19 cellular contexts compared by ENCODE assay signal in the genomic region with DNA sequence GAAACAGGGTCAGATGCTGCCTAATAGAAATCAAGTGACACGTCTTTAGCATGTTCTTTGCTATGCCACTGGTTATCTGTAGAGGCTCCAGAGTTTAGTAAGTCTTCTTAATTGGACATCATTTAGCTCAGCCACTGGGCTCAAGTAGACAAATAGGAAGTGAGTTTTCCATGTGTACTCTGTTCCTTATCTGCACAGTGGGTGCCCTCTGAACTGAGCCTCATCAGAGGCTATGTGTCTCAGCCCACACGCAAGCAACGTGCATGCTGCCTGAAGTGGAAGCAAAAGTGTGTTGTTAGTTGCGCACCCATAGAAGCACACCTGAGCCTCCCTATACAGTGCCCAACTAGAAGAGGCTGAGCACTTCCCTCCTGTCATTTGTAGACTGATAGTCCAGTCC.
A peak's percentile ranks its signal among the peaks of the same experiment; 100 is the strongest.
DNase-seq lines count a peak whose midpoint lies in the region; ATAC-seq, FAIRE-seq and TF ChIP-seq lines count a peak whose summit lies in the region.
"Had no signal": no experiment of that assay in that cellular context is flagged by ENCODE, and none has a peak within 500 bp of the region (broad histone marks: within the 10 kb centered on the region; RNA-seq: fewer than 3 reads in every experiment).

No MANE protein-coding gene starts in this region.

- no peaks in the 10 kb centered on the region for H3K9me2 ChIP-seq in hepatocyte (replicated peaks; ENCODE audit: insufficient read depth)

- H3K36me3 Mint-ChIP-seq in nephron (ENCODE audit: low read depth): no peaks in the 10 kb centered on the region
- no peaks in the 10 kb centered on the region for H3K36me3 Mint-ChIP-seq in stimulated activated effector memory CD8-positive, alpha-beta T cell treated with anti-CD3 and anti-CD28 coated beads, Interleukin-12 subunit alpha, Interleukin-12 subunit beta, amount 100 ng/mL, for 72 hours

- H3K36me3 ChIP-seq in liver (ENCODE audit: control insufficient read depth in 4 of 4, insufficient read depth in 3 of 4, low read depth in 1 of 4, low read length in 3 of 4) (no peaks in the 10 kb centered on the region), HepG2 (replicated peaks in 1 of 2; ENCODE audit: control insufficient read depth in 1 of 2, insufficient read depth in 2 of 2, low read length in 2 of 2) (no peaks in the 10 kb centered on the region), hepatocyte (replicated peaks; ENCODE audit: insufficient read depth, low read depth) (no peaks in the 10 kb centered on the region), kidney (ENCODE audit: control insufficient read depth in 1 of 2, insufficient read depth in 2 of 2, low read length in 2 of 2) (no peaks in the 10 kb centered on the region)
- H3K36me3 ChIP-seq: HAP-1 had no signal

- CTCF ChIA-PET in HepG2 (lab: Yijun Ruan, JAX; ENCODE audit: low intra/inter-chr PET ratio, low total read pairs): no interaction called here

- H3K27ac ChIP-seq in liver (ENCODE audit: low read depth in 1 of 2, low read length in 2 of 2) (no peak overlapping the region), HepG2 (ENCODE audit: extremely low read length, insufficient read depth, low read length) (no peak overlapping the region), hepatocyte (peak overlapping the region; percentile 83), kidney (ENCODE audit: low read depth in 2 of 2, low read length in 2 of 2) (no peak overlapping the region)
- H3K27ac ChIP-seq: 22Rv1, A549, C4-2B, GM23248 had no signal

- no peak overlapping the region for H2AFZ ChIP-seq in HepG2 (ENCODE audit: low read length)
- H2AFZ ChIP-seq in hepatocyte: no peak overlapping the region
- H2AFZ ChIP-seq: GM23248 had no signal

- H3K27me3 Mint-ChIP-seq in nephron (ENCODE audit: low read depth): no peaks in the 10 kb centered on the region
- H3K27me3 Mint-ChIP-seq: CD4-positive, alpha-beta T cell had no signal

- H3K4me3 ChIP-seq in liver (ENCODE audit: low read depth in 1 of 3, low read length in 3 of 3) (no peak overlapping the region), HepG2 (replicated peaks in 1 of 3; ENCODE audit: insufficient read depth in 1 of 3, low read depth in 2 of 3, low read length in 3 of 3) (no peak overlapping the region), hepatocyte (no peak overlapping the region), kidney (ENCODE audit: low read length in 2 of 2) (no peak overlapping the region)
- H3K4me3 ChIP-seq: A549, GM23248, HAP-1 had no signal

- H3K9me3 ChIP-seq in liver (ENCODE audit: control insufficient read depth in 4 of 4, low read length in 3 of 4) (no peaks in the 10 kb centered on the region), HepG2 (ENCODE audit: low read length) (no peaks in the 10 kb centered on the region), hepatocyte (ENCODE audit: low read depth) (no peaks in the 10 kb centered on the region), kidney (ENCODE audit: control insufficient read depth in 1 of 2, low read length in 2 of 2) (no peaks in the 10 kb centered on the region)
- H3K9me3 ChIP-seq: A549, Caco-2, HAP-1 had no signal

- ATAC-seq in HepG2: no peak
- ATAC-seq in stimulated activated effector memory CD8-positive, alpha-beta T cell treated with anti-CD3 and anti-CD28 coated beads, Interleukin-12 subunit alpha, Interleukin-12 subunit beta, amount 100 ng/mL, for 72 hours: peak; percentile 13
- ATAC-seq: A549 had no signal

- no peaks in the 10 kb centered on the region for H3K9me3 Mint-ChIP-seq in nephron
- peaks cover 8% of the 10 kb centered on the region for H3K9me3 Mint-ChIP-seq in stimulated activated effector memory CD8-positive, alpha-beta T cell treated with anti-CD3 and anti-CD28 coated beads, Interleukin-12 subunit alpha, Interleukin-12 subunit beta, amount 100 ng/mL, for 72 hours
- H3K9me3 Mint-ChIP-seq: CD4-positive, alpha-beta T cell had no signal

- H3K4me1 ChIP-seq in liver (ENCODE audit: control insufficient read depth in 4 of 4, insufficient read depth in 4 of 4, low read length in 3 of 4): peaks cover 3 to 30% (median 14%) of the 10 kb centered on the region in 4 donors
- H3K4me1 ChIP-seq in HepG2 (ENCODE audit: insufficient read depth, low read length): no peaks in the 10 kb centered on the region
- no peaks in the 10 kb centered on the region for H3K4me1 ChIP-seq in hepatocyte (ENCODE audit: insufficient read depth)
- peaks cover 0 to 4% of the 10 kb centered on the region in 2 donors for H3K4me1 ChIP-seq in kidney (ENCODE audit: control insufficient read depth in 1 of 2, insufficient read depth in 1 of 2, low read depth in 1 of 2, low read length in 2 of 2)
- H3K4me1 ChIP-seq: A549, HAP-1 had no signal

- in situ Hi-C loops in HepG2 (cut with HindIII; ENCODE audit: extremely low pct_ligation_motif_present, low pct_unique_long_range_greater_than_20kb): no loop called here

- no peaks in the 10 kb centered on the region for H4K20me1 ChIP-seq in HepG2 (ENCODE audit: insufficient read depth, low read length)
- H4K20me1 ChIP-seq in hepatocyte (ENCODE audit: insufficient read depth, poor library complexity, severe bottlenecking): no peaks in the 10 kb centered on the region

- DNase-seq in HepG2 (ENCODE audit: low spot score): no peak
- DNase-seq in hepatocyte (ENCODE audit: low spot score): peak; percentile 55
- no peak for DNase-seq in stimulated activated effector memory CD8-positive, alpha-beta T cell treated with anti-CD3 and anti-CD28 coated beads, Interleukin-12 subunit alpha, Interleukin-12 subunit beta, amount 100 ng/mL, for 72 hours (ENCODE audit: low spot score in 2 of 2)
- DNase-seq in putamen (ENCODE audit: low spot score): no peak
- no peak for DNase-seq in kidney
- DNase-seq in SW480 (ENCODE audit: low spot score): no peak
- DNase-seq: AML-193; Caco-2; CD4-positive, alpha-beta T cell; GM23248 had no signal

- TF ChIP-seq CTCF in liver (IDR thresholded peaks at IDR 0.05; ENCODE audit: low read depth, low read length, missing input control): no peak
- TF ChIP-seq CTCF in HepG2 (CRISPR knock-in tag; IDR thresholded peaks at IDR 0.05): no peak
- no peak for TF ChIP-seq CTCF in hepatocyte (IDR thresholded peaks at IDR 0.05; ENCODE audit: poor library complexity)
- TF ChIP-seq CTCF in nephron (IDR thresholded peaks at IDR 0.05; ENCODE audit: unreplicated experiment in 3 of 3): no peak
- TF ChIP-seq CTCF in kidney (IDR thresholded peaks at IDR 0.05; ENCODE audit: borderline replicate concordance, extremely low read depth, insufficient read depth): no peak

- BruUV-seq in HepG2 (replicated peaks; lab: Mats Ljungman, UMichigan): no TSS peak

- POLR2A ChIA-PET in HepG2 (lab: Yijun Ruan, JAX): no interaction called here

- TF ChIP-seq RAD21 in liver (IDR thresholded peaks at IDR 0.05) (peak; percentile 5 to 36), HepG2 (CRISPR knock-in tag; IDR thresholded peaks at IDR 0.05) (no peak)

- 55% methylated on average over 4 of the region's 4 CpGs for WGBS in liver
- 29% methylated on average over 2 of the region's 4 CpGs for WGBS in HepG2 (ENCODE audit: low lambda C conversion rate)
- 81% methylated on average over 4 of the region's 4 CpGs for WGBS in hepatocyte (ENCODE audit: low lambda C conversion rate, missing lambda C conversion rate)

- no peak for TF ChIP-seq POLR2A in HepG2 (IDR thresholded peaks at IDR 0.05; ENCODE audit: insufficient read depth in 1 of 2, low read depth in 2 of 2, low read length in 2 of 2)

- H3K9ac ChIP-seq in liver (ENCODE audit: low read depth in 1 of 2, low read length in 2 of 2) (no peak overlapping the region), HepG2 (ENCODE audit: insufficient read depth, low read depth, low read length) (no peak overlapping the region), kidney (ENCODE audit: low read length in 2 of 2) (no peak overlapping the region)
- H3K9ac ChIP-seq: GM23248 had no signal

- H3K79me2 ChIP-seq in HepG2 (ENCODE audit: insufficient read depth, low read length): no peaks in the 10 kb centered on the region
- H3K79me2 ChIP-seq in hepatocyte: no peaks in the 10 kb centered on the region

- no peak overlapping the region for H3K4me2 ChIP-seq in HepG2 (ENCODE audit: low read depth, low read length)
- H3K4me2 ChIP-seq in hepatocyte: no peak overlapping the region
- H3K4me2 ChIP-seq: A549 had no signal

- H3K27me3 ChIP-seq in liver (ENCODE audit: control insufficient read depth in 4 of 4, insufficient read depth in 4 of 4, low read length in 3 of 4): no peaks in the 10 kb centered on the region
- H3K27me3 ChIP-seq in HepG2 (ENCODE audit: control insufficient read depth in 1 of 2, insufficient read depth in 2 of 2, low read length in 2 of 2): no peaks in the 10 kb centered on the region; a peak in 1 of 5 replicates
- H3K27me3 ChIP-seq in hepatocyte: no peaks in the 10 kb centered on the region

- H3K27ac Mint-ChIP-seq in nephron: peak overlapping the region; percentile 43 to 95 (median 73)
- H3K27ac Mint-ChIP-seq in stimulated activated effector memory CD8-positive, alpha-beta T cell treated with anti-CD3 and anti-CD28 coated beads, Interleukin-12 subunit alpha, Interleukin-12 subunit beta, amount 100 ng/mL, for 72 hours: no peak overlapping the region
- H3K27ac Mint-ChIP-seq: CD4-positive, alpha-beta T cell had no signal

- no peak for TF ChIP-seq EP300 in HepG2 (IDR thresholded peaks at IDR 0.05; ENCODE audit: low read depth in 2 of 2, low read length in 2 of 2)
- TF ChIP-seq EP300 in HepG2 (CRISPR knock-in tag; IDR thresholded peaks at IDR 0.05; ENCODE audit: borderline replicate concordance): no peak

- no peak overlapping the region for H3K4me3 Mint-ChIP-seq in nephron
- H3K4me3 Mint-ChIP-seq in stimulated activated effector memory CD8-positive, alpha-beta T cell treated with anti-CD3 and anti-CD28 coated beads, Interleukin-12 subunit alpha, Interleukin-12 subunit beta, amount 100 ng/mL, for 72 hours: no peak overlapping the region
- H3K4me3 Mint-ChIP-seq: CD4-positive, alpha-beta T cell had no signal

- H3K4me1 Mint-ChIP-seq in nephron: peaks cover 7% of the 10 kb centered on the region
- no peaks in the 10 kb centered on the region for H3K4me1 Mint-ChIP-seq in stimulated activated effector memory CD8-positive, alpha-beta T cell treated with anti-CD3 and anti-CD28 coated beads, Interleukin-12 subunit alpha, Interleukin-12 subunit beta, amount 100 ng/mL, for 72 hours

- intact Hi-C loops in HepG2 (cut with micrococcal nuclease; ENCODE audit: unreplicated experiment) (no loop called here), kidney (cut with DNase I) (no loop called here)

- no peak for FAIRE-seq in HepG2 (lab: Jason Lieb, UNC)
- FAIRE-seq in kidney (lab: Jason Lieb, UNC): no peak
- FAIRE-seq: A549, D721Med, G401.6, GM12891 had no signal

TF ChIP-seq in liver, 16 proteins besides CTCF, POLR2A, EP300 and RAD21 (continues in another document):
- no peak for TF ChIP-seq EGR1 (IDR thresholded peaks at IDR 0.05; ENCODE audit: low read depth in 2 of 2)
- peak; percentile 76 for TF ChIP-seq NR2F2 (IDR thresholded peaks at IDR 0.05)

TF ChIP-seq in HepG2, 621 proteins besides CTCF, POLR2A, EP300 and RAD21 (continues in another document):
- TF ChIP-seq, protein P1, sequence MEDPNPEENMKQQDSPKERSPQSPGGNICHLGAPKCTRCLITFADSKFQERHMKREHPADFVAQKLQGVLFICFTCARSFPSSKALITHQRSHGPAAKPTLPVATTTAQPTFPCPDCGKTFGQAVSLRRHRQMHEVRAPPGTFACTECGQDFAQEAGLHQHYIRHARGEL (CRISPR knock-in tag; IDR thresholded peaks at IDR 0.05): no peak
